Comparison of ENCODE assay signal across 1 cellular context in the genomic region with DNA sequence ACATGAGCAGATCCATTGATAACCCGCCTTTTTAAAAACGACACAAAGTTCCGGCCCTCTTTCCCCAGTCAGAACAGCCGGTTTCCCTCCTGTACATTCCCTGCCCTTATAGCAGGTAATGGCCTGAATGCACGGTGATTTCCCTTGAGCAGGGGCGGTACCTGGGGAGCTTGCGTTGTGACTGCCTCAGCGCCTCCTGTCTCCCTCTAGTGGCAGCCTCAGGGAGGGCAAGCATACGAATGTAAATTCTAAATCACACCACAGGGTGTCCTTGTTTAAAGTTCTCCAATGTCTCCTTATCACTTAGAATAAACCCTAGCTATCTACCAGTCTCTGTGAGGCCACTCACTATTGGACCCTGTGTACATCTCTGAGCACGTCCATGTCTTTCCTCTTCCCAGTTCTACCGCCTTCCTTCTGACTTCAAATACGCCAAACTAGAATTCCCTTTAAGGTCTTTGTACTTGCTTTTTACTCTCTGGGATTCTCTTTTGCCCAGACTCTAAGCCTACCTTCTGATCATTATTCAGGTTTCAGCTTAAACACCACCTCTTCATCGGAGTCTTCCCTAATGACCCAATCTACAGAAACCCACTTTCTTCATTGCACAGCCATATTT.
A peak's percentile ranks its signal among the peaks of the same experiment; 100 is the strongest.
TF ChIP-seq lines count a peak whose summit lies in the region.

No MANE protein-coding gene starts in this region.

TF ChIP-seq in GM12878, 131 proteins besides CTCF, POLR2A, EP300 and RAD21:
- TF ChIP-seq RAD51 (IDR thresholded peaks at IDR 0.05) (no peak), BCL11A (IDR thresholded peaks at IDR 0.05; ENCODE audit: low read depth, low read length) (no peak), ZNF274 (IDR thresholded peaks at IDR 0.05; ENCODE audit: insufficient read depth, insufficient read length) (no peak), SMC3 (IDR thresholded peaks at IDR 0.05; ENCODE audit: borderline replicate concordance, low read length) (peak; percentile 86), HCFC1 (IDR thresholded peaks at IDR 0.05; ENCODE audit: low read length) (no peak), WRNIP1 (IDR thresholded peaks at IDR 0.05; ENCODE audit: borderline replicate concordance, low read depth, low read length) (no peak), ZNF384 (IDR thresholded peaks at IDR 0.05; ENCODE audit: borderline replicate concordance, low read depth, low read length) (no peak), POU2F2 (IDR thresholded peaks at IDR 0.05; ENCODE audit: borderline replicate concordance, low read depth, low read length) (peak; percentile 55; the same call in 1 of the 3 replicates), NFYA (IDR thresholded peaks at IDR 0.05; ENCODE audit: borderline replicate concordance, low read depth, low read length) (no peak; the same call in 1 of the 2 replicates), KAT2A (conservative IDR thresholded peaks at IDR 0.05; ENCODE audit: control insufficient read depth, low read depth, low read length) (no peak), CEBPB (IDR thresholded peaks at IDR 0.05; ENCODE audit: borderline replicate concordance in 1 of 2, low read depth in 2 of 2, low read length in 2 of 2) (no peak), SKIL (IDR thresholded peaks at IDR 0.05; ENCODE audit: low read depth, poor library complexity, severe bottlenecking) (no peak), FOS (IDR thresholded peaks at IDR 0.05; ENCODE audit: borderline replicate concordance, extremely low read depth, insufficient read length) (no peak), SREBF2 (IDR thresholded peaks at IDR 0.05; ENCODE audit: low read length) (no peak), REST (IDR thresholded peaks at IDR 0.05; ENCODE audit: low read depth, low read length) (no peak), YY1 (IDR thresholded peaks at IDR 0.05; ENCODE audit: low read depth, low read length) (peak; percentile 67; the same call in 1 of the 2 replicates), ZNF622 (IDR thresholded peaks at IDR 0.05) (no peak), IRF4 (IDR thresholded peaks at IDR 0.05; ENCODE audit: low read depth, low read length) (no peak), EZH2 (IDR thresholded peaks at IDR 0.05; ENCODE audit: borderline replicate concordance, control insufficient read depth, low read depth, low read length) (no peak), EGR1 (IDR thresholded peaks at IDR 0.05; ENCODE audit: borderline replicate concordance in 1 of 2, low read depth in 2 of 2, low read length in 2 of 2) (peak in 1 of 2 experiments; percentile 12; a peak in 1 of 3 replicates), MTA2 (IDR thresholded peaks at IDR 0.05; ENCODE audit: low read depth) (no peak), MEF2A (IDR thresholded peaks at IDR 0.05; ENCODE audit: insufficient read depth, low read depth, low read length) (no peak), NRF1 (conservative IDR thresholded peaks at IDR 0.05; ENCODE audit: low read depth, low read length) (no peak), CREB1 (IDR thresholded peaks at IDR 0.05; ENCODE audit: low read depth) (0 out of 2 replicates have a peak, but pooled peaks have one; percentile 18), ZBTB11 (CRISPR knock-in tag; IDR thresholded peaks at IDR 0.05) (no peak), STAT3 (IDR thresholded peaks at IDR 0.05; ENCODE audit: low read depth, low read length) (no peak), ZNF592 (IDR thresholded peaks at IDR 0.05) (no peak), KDM1A (IDR thresholded peaks at IDR 0.05; ENCODE audit: borderline replicate concordance) (no peak)
- TF ChIP-seq, protein P1, sequence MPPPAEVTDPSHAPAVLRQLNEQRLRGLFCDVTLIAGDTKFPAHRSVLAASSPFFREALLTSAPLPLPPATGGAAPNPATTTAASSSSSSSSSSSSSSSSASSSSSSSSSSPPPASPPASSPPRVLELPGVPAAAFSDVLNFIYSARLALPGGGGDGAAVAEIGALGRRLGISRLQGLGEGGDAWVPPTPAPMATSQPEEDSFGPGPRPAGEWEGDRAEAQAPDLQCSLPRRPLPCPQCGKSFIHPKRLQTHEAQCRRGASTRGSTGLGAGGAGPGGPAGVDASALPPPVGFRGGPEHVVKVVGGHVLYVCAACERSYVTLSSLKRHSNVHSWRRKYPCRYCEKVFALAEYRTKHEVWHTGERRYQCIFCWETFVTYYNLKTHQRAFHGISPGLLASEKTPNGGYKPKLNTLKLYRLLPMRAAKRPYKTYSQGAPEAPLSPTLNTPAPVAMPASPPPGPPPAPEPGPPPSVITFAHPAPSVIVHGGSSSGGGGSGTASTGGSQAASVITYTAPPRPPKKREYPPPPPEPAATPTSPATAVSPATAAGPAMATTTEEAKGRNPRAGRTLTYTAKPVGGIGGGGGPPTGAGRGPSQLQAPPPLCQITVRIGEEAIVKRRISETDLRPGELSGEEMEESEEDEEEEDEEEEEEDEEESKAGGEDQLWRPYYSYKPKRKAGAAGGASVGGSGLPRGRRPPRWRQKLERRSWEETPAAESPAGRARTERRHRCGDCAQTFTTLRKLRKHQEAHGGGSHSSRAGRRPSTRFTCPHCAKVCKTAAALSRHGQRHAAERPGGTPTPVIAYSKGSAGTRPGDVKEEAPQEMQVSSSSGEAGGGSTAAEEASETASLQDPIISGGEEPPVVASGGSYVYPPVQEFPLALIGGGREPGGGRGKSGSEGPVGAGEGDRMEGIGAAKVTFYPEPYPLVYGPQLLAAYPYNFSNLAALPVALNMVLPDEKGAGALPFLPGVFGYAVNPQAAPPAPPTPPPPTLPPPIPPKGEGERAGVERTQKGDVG (CRISPR knock-in tag; IDR thresholded peaks at IDR 0.05) = no peak
- TF ChIP-seq, protein P2, sequence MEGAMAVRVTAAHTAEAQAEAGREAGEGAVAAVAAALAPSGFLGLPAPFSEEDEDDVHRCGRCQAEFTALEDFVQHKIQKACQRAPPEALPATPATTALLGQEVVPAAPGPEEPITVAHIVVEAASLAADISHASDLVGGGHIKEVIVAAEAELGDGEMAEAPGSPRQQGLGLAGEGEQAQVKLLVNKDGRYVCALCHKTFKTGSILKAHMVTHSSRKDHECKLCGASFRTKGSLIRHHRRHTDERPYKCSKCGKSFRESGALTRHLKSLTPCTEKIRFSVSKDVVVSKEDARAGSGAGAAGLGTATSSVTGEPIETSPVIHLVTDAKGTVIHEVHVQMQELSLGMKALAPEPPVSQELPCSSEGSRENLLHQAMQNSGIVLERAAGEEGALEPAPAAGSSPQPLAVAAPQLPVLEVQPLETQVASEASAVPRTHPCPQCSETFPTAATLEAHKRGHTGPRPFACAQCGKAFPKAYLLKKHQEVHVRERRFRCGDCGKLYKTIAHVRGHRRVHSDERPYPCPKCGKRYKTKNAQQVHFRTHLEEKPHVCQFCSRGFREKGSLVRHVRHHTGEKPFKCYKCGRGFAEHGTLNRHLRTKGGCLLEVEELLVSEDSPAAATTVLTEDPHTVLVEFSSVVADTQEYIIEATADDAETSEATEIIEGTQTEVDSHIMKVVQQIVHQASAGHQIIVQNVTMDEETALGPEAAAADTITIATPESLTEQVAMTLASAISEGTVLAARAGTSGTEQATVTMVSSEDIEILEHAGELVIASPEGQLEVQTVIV (IDR thresholded peaks at IDR 0.05; ENCODE audit: borderline replicate concordance, partially characterized antibody) = no peak
